ENCODE assay signal across 1 cellular context in genomic region chr11:119381186-119381988, GRCh38.
TF ChIP-seq lines count a peak whose summit lies in the region.

USP2 (minus strand) TSS chr11:119381690; CDS start chr11:119373480, 8,210 bp downstream.

TF ChIP-seq in HepG2, 621 proteins besides CTCF, POLR2A, EP300 and RAD21 (continued from another document and continues in another):
- TF ChIP-seq ZNF646 (CRISPR knock-in tag; IDR thresholded peaks at IDR 0.05) (0 out of 2 replicates have a peak, but pooled peaks have one; percentile 33), ZNF414 (CRISPR knock-in tag; IDR thresholded peaks at IDR 0.05) (no peak), ZKSCAN1 (IDR thresholded peaks at IDR 0.05; ENCODE audit: low read length) (no peak), FOXA1 (IDR thresholded peaks at IDR 0.05) (no peak), FOXA1 (CRISPR knock-in tag; IDR thresholded peaks at IDR 0.05) (0 out of 2 replicates have a peak, but pooled peaks have one; percentile 32), RBAK (CRISPR knock-in tag; IDR thresholded peaks at IDR 0.05) (no peak), ZNF768 (CRISPR knock-in tag; IDR thresholded peaks at IDR 0.05) (peak; percentile 68; the same call in 1 of the 2 replicates), ZBTB33 (CRISPR knock-in tag; IDR thresholded peaks at IDR 0.05) (peak; percentile 77), ZNF607 (CRISPR knock-in tag; IDR thresholded peaks at IDR 0.05; ENCODE audit: borderline replicate concordance) (peak; percentile 53; the same call in 1 of the 2 replicates), ZNF329 (CRISPR knock-in tag; IDR thresholded peaks at IDR 0.05; ENCODE audit: low read depth) (no peak), ZBTB14 (CRISPR knock-in tag; IDR thresholded peaks at IDR 0.05) (no peak), CREM (IDR thresholded peaks at IDR 0.05) (peak; percentile 78), CREM (CRISPR knock-in tag; IDR thresholded peaks at IDR 0.05) (peak; percentile 56; the same call in 1 of the 2 replicates), ZNF180 (CRISPR knock-in tag; IDR thresholded peaks at IDR 0.05; ENCODE audit: borderline replicate concordance, low read depth) (no peak), TIGD3 (CRISPR knock-in tag; IDR thresholded peaks at IDR 0.05; ENCODE audit: borderline replicate concordance) (0 out of 2 replicates have a peak, but pooled peaks have one; percentile 4), FOXJ3 (CRISPR knock-in tag; IDR thresholded peaks at IDR 0.05; ENCODE audit: borderline replicate concordance) (peak; percentile 82), RFX1 (IDR thresholded peaks at IDR 0.05) (peak; percentile 83), ZNF644 (CRISPR knock-in tag; IDR thresholded peaks at IDR 0.05; ENCODE audit: low read depth) (0 out of 2 replicates have a peak, but pooled peaks have one; percentile 24), ZNF20 (CRISPR knock-in tag; IDR thresholded peaks at IDR 0.05) (no peak), ZHX2 (IDR thresholded peaks at IDR 0.05; ENCODE audit: low read depth) (no peak; the same call in 1 of the 2 replicates), ZHX2 (CRISPR knock-in tag; IDR thresholded peaks at IDR 0.05; ENCODE audit: borderline replicate concordance) (no peak), ZBTB40 (IDR thresholded peaks at IDR 0.05) (no peak), ZBTB40 (CRISPR knock-in tag; IDR thresholded peaks at IDR 0.05) (peak; percentile 15; the same call in 1 of the 2 replicates), ZKSCAN8 (CRISPR knock-in tag; IDR thresholded peaks at IDR 0.05; ENCODE audit: borderline replicate concordance) (peak; percentile 56; the same call in 1 of the 2 replicates), TSC22D2 (CRISPR knock-in tag; IDR thresholded peaks at IDR 0.05; ENCODE audit: borderline replicate concordance) (peak; percentile 77; the same call in 1 of the 2 replicates)
